1 cellular context compared by ENCODE assay signal in genomic region chr10:69319911-69320316, GRCh38.
TF ChIP-seq lines count a peak whose summit lies in the region.

No MANE protein-coding gene starts in this region.

TF ChIP-seq in H1, 55 proteins besides CTCF, POLR2A, EP300 and RAD21 (continued from another document):
- TF ChIP-seq FOSL1 (IDR thresholded peaks at IDR 0.05; ENCODE audit: insufficient read depth, low read depth, low read length) (no peak), POU5F1 (IDR thresholded peaks at IDR 0.05; ENCODE audit: low read depth, low read length) (no peak), E2F6 (IDR thresholded peaks at IDR 0.05) (no peak), BACH1 (IDR thresholded peaks at IDR 0.05; ENCODE audit: low read length) (no peak), BCL11A (IDR thresholded peaks at IDR 0.05; ENCODE audit: low read depth in 2 of 2, low read length in 2 of 2) (no peak), EGR1 (IDR thresholded peaks at IDR 0.05; ENCODE audit: borderline replicate concordance, low read depth, low read length) (no peak), ATF3 (IDR thresholded peaks at IDR 0.05; ENCODE audit: insufficient read depth, low read depth, low read length) (no peak)
